ENCODE assay signal across 22 cellular contexts in genomic region chr3:138206196-138206595, GRCh38.
"Had no signal": no experiment of that assay in that cellular context is flagged by ENCODE, and none has a peak within 500 bp of the region (broad histone marks: within the 10 kb centered on the region; RNA-seq: fewer than 3 reads in every experiment).

No MANE protein-coding gene starts in this region.

- H3K9ac ChIP-seq: neural progenitor cell had no signal

- H3K9me3 ChIP-seq: left ventricle myocardium inferior, lower lobe of right lung, ovary, tibial artery, upper lobe of left lung, uterus had no signal

- DNase-seq: dermis blood vessel endothelial cell; foreskin keratinocyte; head of caudate nucleus; kidney; left cardiac atrium; left ventricle myocardium inferior; lower lobe of right lung; mesenchymal stem cell; midbrain; nucleus accumbens; ovary; right cardiac atrium; small intestine; stimulated activated CD4-positive, alpha-beta T cell treated with anti-CD3 and anti-CD28 coated beads, Interleukin-2, amount 100 ng/mL, for 48 hours; stimulated activated naive CD8-positive, alpha-beta T cell treated with anti-CD3 and anti-CD28 coated beads, Interleukin-15, Interleukin-2, amounts not matched to agents 100 U/mL and 50 U/mL, for 24 hours; tibial artery; upper lobe of left lung; uterus had no signal

- H3K4me1 ChIP-seq: foreskin keratinocyte, uterus had no signal

- H3K4me3 ChIP-seq: hepatocyte, left ventricle myocardium inferior, lower lobe of right lung, neural progenitor cell, ovary, tibial artery, upper lobe of left lung, uterus had no signal

- H3K4me3 Mint-ChIP-seq: natural killer cell treated with Interleukin-12 subunit alpha and Interleukin-12 subunit beta and Interleukin-15 and Interleukin-18, amount 100 ng/mL, for 72 hours; neural progenitor cell had no signal

- H3K4me2 ChIP-seq: hepatocyte, neural progenitor cell had no signal

- H3K9me3 Mint-ChIP-seq: natural killer cell treated with Interleukin-12 subunit alpha and Interleukin-12 subunit beta and Interleukin-15 and Interleukin-18, amount 100 ng/mL, for 72 hours had no signal

- H3K36me3 ChIP-seq: left ventricle myocardium inferior, lower lobe of right lung, neural progenitor cell, ovary, tibial artery, uterus had no signal

- H2AFZ ChIP-seq: hepatocyte, neural progenitor cell had no signal

- ATAC-seq: foreskin keratinocyte; left cardiac atrium; lower lobe of right lung; natural killer cell treated with Interleukin-12 subunit alpha and Interleukin-12 subunit beta and Interleukin-15 and Interleukin-18, amount 100 ng/mL, for 72 hours; right cardiac atrium; stimulated activated naive CD8-positive, alpha-beta T cell treated with anti-CD3 and anti-CD28 coated beads, Interleukin-15, Interleukin-2, amounts not matched to agents 100 U/mL and 50 U/mL, for 24 hours had no signal

- H3K27ac ChIP-seq: foreskin keratinocyte, hepatocyte, left ventricle myocardium inferior, lower lobe of right lung, neural progenitor cell, ovary, tibial artery, upper lobe of left lung, uterus had no signal

- H3K27ac Mint-ChIP-seq: natural killer cell treated with Interleukin-12 subunit alpha and Interleukin-12 subunit beta and Interleukin-15 and Interleukin-18, amount 100 ng/mL, for 72 hours; neural progenitor cell; progenitor cell of endocrine pancreas had no signal

- H3K27me3 ChIP-seq: foreskin keratinocyte, hepatocyte, neural progenitor cell, ovary, tibial artery, upper lobe of left lung, uterus had no signal

- H3K27me3 Mint-ChIP-seq: natural killer cell treated with Interleukin-12 subunit alpha and Interleukin-12 subunit beta and Interleukin-15 and Interleukin-18, amount 100 ng/mL, for 72 hours; progenitor cell of endocrine pancreas had no signal
